1 cellular context compared by ENCODE assay signal in genomic region chr14:77045570-77045890, GRCh38.
TF ChIP-seq lines count a peak whose summit lies in the region.

No MANE protein-coding gene starts in this region.

TF ChIP-seq in H1, 55 proteins besides CTCF, POLR2A, EP300 and RAD21:
- TF ChIP-seq HDAC6 (IDR thresholded peaks at IDR 0.05; ENCODE audit: low read depth, low read length) (no peak), SIRT6 (IDR thresholded peaks at IDR 0.05; ENCODE audit: low read length) (no peak), SUZ12 (IDR thresholded peaks at IDR 0.05; ENCODE audit: low read length) (no peak), FOSL1 (IDR thresholded peaks at IDR 0.05; ENCODE audit: insufficient read depth, low read depth, low read length) (no peak), JUND (IDR thresholded peaks at IDR 0.05; ENCODE audit: low read length) (no peak), SIX5 (IDR thresholded peaks at IDR 0.05; ENCODE audit: low read depth, low read length) (no peak)
